1 cellular context compared by ENCODE assay signal in genomic region chr5:134000696-134001453, GRCh38.
TF ChIP-seq lines count a peak whose summit lies in the region.

No MANE protein-coding gene starts in this region.

TF ChIP-seq in WTC11, 78 proteins besides CTCF, POLR2A, EP300 and RAD21 (continued from another document):
- TF ChIP-seq RELA (CRISPR knock-in tag; IDR thresholded peaks at IDR 0.05; ENCODE audit: borderline replicate concordance): no peak
- TF ChIP-seq RORB (CRISPR knock-in tag; IDR thresholded peaks at IDR 0.05): no peak
- no peak for TF ChIP-seq PRRX2 (CRISPR knock-in tag; IDR thresholded peaks at IDR 0.05)
- TF ChIP-seq JUN (CRISPR knock-in tag; IDR thresholded peaks at IDR 0.05): no peak
- no peak for TF ChIP-seq FOXJ3 (CRISPR knock-in tag; IDR thresholded peaks at IDR 0.05; ENCODE audit: borderline replicate concordance)
- TF ChIP-seq E2F4 (CRISPR knock-in tag; IDR thresholded peaks at IDR 0.05; ENCODE audit: borderline replicate concordance, low read depth): no peak
- TF ChIP-seq TCF7 (CRISPR knock-in tag; IDR thresholded peaks at IDR 0.05; ENCODE audit: low read depth): no peak
- TF ChIP-seq USF1 (CRISPR knock-in tag; IDR thresholded peaks at IDR 0.05): no peak
- TF ChIP-seq GABPB1 (CRISPR knock-in tag; IDR thresholded peaks at IDR 0.05): no peak
- TF ChIP-seq ZNF512 (CRISPR knock-in tag; IDR thresholded peaks at IDR 0.05; ENCODE audit: borderline replicate concordance): no peak
- no peak for TF ChIP-seq SMAD4 (CRISPR knock-in tag; IDR thresholded peaks at IDR 0.05)
- TF ChIP-seq NFYB (CRISPR knock-in tag; conservative IDR thresholded peaks at IDR 0.05; ENCODE audit: low read depth): no peak
- no peak for TF ChIP-seq OVOL2 (CRISPR knock-in tag; IDR thresholded peaks at IDR 0.05; ENCODE audit: borderline replicate concordance)
- no peak for TF ChIP-seq FOXP1 (CRISPR knock-in tag; IDR thresholded peaks at IDR 0.05; ENCODE audit: borderline replicate concordance)
